In the genomic region with DNA sequence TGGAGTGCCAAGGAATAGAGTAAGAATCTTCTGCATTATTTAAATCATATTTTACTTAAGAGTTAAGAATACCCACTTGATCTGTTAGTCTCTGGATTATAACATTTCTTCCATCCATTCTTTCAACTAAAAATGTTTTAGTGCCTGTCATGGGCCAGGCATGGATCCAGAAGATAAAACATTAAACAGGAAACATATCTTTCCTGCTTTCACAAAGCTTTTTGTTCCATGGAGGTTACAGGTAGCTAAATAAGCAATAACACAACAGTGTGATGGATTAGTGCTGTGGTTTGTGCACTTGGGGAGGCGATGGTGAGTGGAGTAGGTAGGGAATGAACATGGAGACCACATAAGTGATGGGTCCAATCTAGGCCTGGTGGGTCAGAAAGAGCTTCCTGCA, we compare ENCODE assay signal across 22 cellular contexts.
"Had no signal": no experiment of that assay in that cellular context is flagged by ENCODE, and none has a peak within 500 bp of the region (broad histone marks: within the 10 kb centered on the region; RNA-seq: fewer than 3 reads in every experiment).

No MANE protein-coding gene starts in this region.

- H3K9ac ChIP-seq: parathyroid adenoma had no signal

- H3K9me3 ChIP-seq: esophagus squamous epithelium, gastroesophageal sphincter, left ventricle myocardium inferior, lower lobe of right lung, prostate gland, right lobe of liver, tibial artery, upper lobe of right lung, vagina had no signal

- H3K4me1 ChIP-seq: esophagus squamous epithelium, lower lobe of right lung, parathyroid adenoma, prostate gland, right lobe of liver, tibial artery, upper lobe of right lung, vagina had no signal

- FAIRE-seq: endometrium, kidney had no signal

- H3K27ac ChIP-seq: coronary artery, esophagus squamous epithelium, gastroesophageal sphincter, left ventricle myocardium inferior, lower lobe of right lung, parathyroid adenoma, prostate gland, right lobe of liver, tibial artery, upper lobe of right lung, vagina had no signal

- DNase-seq: effector memory CD4-positive, alpha-beta T cell; esophagus squamous epithelium; foreskin fibroblast; glutamatergic neuron; kidney; left cardiac atrium; left ventricle myocardium inferior; lower lobe of right lung; mesenchymal stem cell; naive B cell; retina; right lobe of liver; stimulated activated CD4-positive, alpha-beta T cell treated with anti-CD3 and anti-CD28 coated beads, Interleukin-4, amount 100 ng/mL, for 1 hour; tibial artery; upper lobe of right lung had no signal

- H2AFZ ChIP-seq: parathyroid adenoma had no signal

- H3K36me3 ChIP-seq: gastroesophageal sphincter, prostate gland, right lobe of liver, tibial artery, upper lobe of right lung, vagina had no signal

- H3K27me3 ChIP-seq: esophagus squamous epithelium, gastroesophageal sphincter, right lobe of liver, tibial artery, upper lobe of right lung, vagina had no signal

- ATAC-seq: gastroesophageal sphincter; left cardiac atrium; lower lobe of right lung; right lobe of liver; stimulated activated memory B cell treated with anti-CD40 and anti-IgM and Interleukin-4, amounts not matched to agents 10 μg/mL and 1 μg/mL and 100 μg/mL, for 72 hours; upper lobe of right lung had no signal

- H3K4me3 ChIP-seq: coronary artery, esophagus squamous epithelium, gastroesophageal sphincter, left ventricle myocardium inferior, lower lobe of right lung, prostate gland, right lobe of liver, tibial artery, upper lobe of right lung, vagina had no signal

- H3K79me2 ChIP-seq: parathyroid adenoma had no signal
